Comparison of ENCODE assay signal across 13 cellular contexts in genomic region chr11:68341557-68342458, GRCh38. TPM values are rescaled to one million over a fixed set of nuclear protein-coding genes. Genes with fewer than 3 reads are reported as not detected.
DNase-seq lines count a peak whose midpoint lies in the region; ATAC-seq, FAIRE-seq and TF ChIP-seq lines count a peak whose summit lies in the region.
"Had no signal": no experiment of that assay in that cellular context is flagged by ENCODE, and none has a peak within 500 bp of the region (broad histone marks: within the 10 kb centered on the region; RNA-seq: fewer than 3 reads in every experiment).

No MANE protein-coding gene starts in this region.

- H3K27ac ChIP-seq in neural cell (ENCODE audit: low read length) (no peak overlapping the region), aorta (ENCODE audit: low read depth in 1 of 2, low read length in 2 of 2) (peak overlapping the region; percentile 29 to 79)

- H3K9me3 ChIP-seq in neural cell (ENCODE audit: low read length) (peaks cover 8% of the 10 kb centered on the region), aorta (ENCODE audit: control insufficient read depth, low read length) (no peaks in the 10 kb centered on the region)
- H3K9me3 ChIP-seq: MG63 had no signal

- H3K4me2 ChIP-seq in neural cell (ENCODE audit: low read length), result no peak overlapping the region

- H3K27me3 ChIP-seq in bronchial epithelial cell (ENCODE audit: control insufficient read depth, insufficient read depth, low read length) (no peaks in the 10 kb centered on the region), neural cell (ENCODE audit: insufficient read depth, low read depth, low read length) (no peaks in the 10 kb centered on the region), aorta (ENCODE audit: control insufficient read depth in 1 of 2, insufficient read depth in 2 of 2, low read length in 1 of 2) (no peaks in the 10 kb centered on the region)
- H3K27me3 ChIP-seq: MG63 had no signal

- no peak overlapping the region for H3K27ac Mint-ChIP-seq in natural killer cell
- no peak overlapping the region for H3K27ac Mint-ChIP-seq in natural killer cell treated with Interleukin-12 subunit alpha and Interleukin-12 subunit beta and Interleukin-15 and Interleukin-18, amount 100 ng/mL, for 72 hours

- H3K9me2 ChIP-seq in neural cell (ENCODE audit: insufficient read depth, low read length), result no peaks in the 10 kb centered on the region

- no peak for TF ChIP-seq EP300 in neural cell (conservative IDR thresholded peaks at IDR 0.05; ENCODE audit: poor library complexity, severe bottlenecking)

- peaks cover 26 to 34% of the 10 kb centered on the region in 2 donors for H3K4me1 Mint-ChIP-seq in natural killer cell
- H3K4me1 Mint-ChIP-seq in natural killer cell treated with Interleukin-12 subunit alpha and Interleukin-12 subunit beta and Interleukin-15 and Interleukin-18, amount 100 ng/mL, for 72 hours (ENCODE audit: low read depth in 2 of 2), result peaks cover 31 to 34% of the 10 kb centered on the region in 2 donors

- H3K36me3 ChIP-seq in bronchial epithelial cell (ENCODE audit: control insufficient read depth, insufficient read depth, low read length) (no peaks in the 10 kb centered on the region), neural cell (ENCODE audit: insufficient read depth, low read length) (no peaks in the 10 kb centered on the region), aorta (ENCODE audit: control insufficient read depth in 1 of 2, insufficient read depth in 2 of 2, low read length in 1 of 2) (no peaks in the 10 kb centered on the region)
- H3K36me3 ChIP-seq: MG63 had no signal

- no peak overlapping the region for H3K9ac ChIP-seq in neural cell (ENCODE audit: low read length)

- ATAC-seq in natural killer cell, result no peak
- ATAC-seq in natural killer cell treated with Interleukin-12 subunit alpha and Interleukin-12 subunit beta and Interleukin-15 and Interleukin-18, amount 100 ng/mL, for 72 hours, result no peak
- no peak for ATAC-seq in aorta (ENCODE audit: low FRiP score)

- H3F3A ChIP-seq in neural cell (ENCODE audit: insufficient read depth, low read length, poor library complexity, severe bottlenecking), result no peaks in the 10 kb centered on the region

- H3K27me3 Mint-ChIP-seq in natural killer cell (ENCODE audit: low read depth in 2 of 2), result peaks cover 9 to 12% of the 10 kb centered on the region in 2 donors
- H3K27me3 Mint-ChIP-seq in natural killer cell treated with Interleukin-12 subunit alpha and Interleukin-12 subunit beta and Interleukin-15 and Interleukin-18, amount 100 ng/mL, for 72 hours, result peaks cover 0 to 15% of the 10 kb centered on the region in 2 donors
- H3K27me3 Mint-ChIP-seq: activated CD4-positive, alpha-beta memory T cell treated with anti-CD3 and anti-CD28 coated beads, Interleukin-2, amount 10 ng/mL, durations not matched to agents 7 days and 5 days had no signal

- no peak for TF ChIP-seq RAD21 in neural cell (conservative IDR thresholded peaks at IDR 0.05)

- H3K79me2 ChIP-seq in neural cell (replicated peaks; ENCODE audit: insufficient read depth, low read length), result no peaks in the 10 kb centered on the region

- no peak overlapping the region for H3K4me3 ChIP-seq in bronchial epithelial cell (ENCODE audit: low read depth, low read length)
- no peak overlapping the region for H3K4me3 ChIP-seq in neural cell (ENCODE audit: low read length)
- H3K4me3 ChIP-seq in aorta (ENCODE audit: low read length in 2 of 2), result no peak overlapping the region
- no peak overlapping the region for H3K4me3 ChIP-seq in foreskin fibroblast (ENCODE audit: low read depth in 1 of 2, low read length in 2 of 2)

- intact Hi-C loops in natural killer cell (cut with micrococcal nuclease) (no loop called here), aorta (cut with DNase I) (no loop called here)

- 49 to 51% methylated on average over 21 of the region's 21 CpGs for WGBS in aorta, 2 donors

- H3K36me3 Mint-ChIP-seq in natural killer cell, result no peaks in the 10 kb centered on the region
- no peaks in the 10 kb centered on the region for H3K36me3 Mint-ChIP-seq in natural killer cell treated with Interleukin-12 subunit alpha and Interleukin-12 subunit beta and Interleukin-15 and Interleukin-18, amount 100 ng/mL, for 72 hours

- H3K9me3 Mint-ChIP-seq in natural killer cell, result no peaks in the 10 kb centered on the region
- no peaks in the 10 kb centered on the region for H3K9me3 Mint-ChIP-seq in natural killer cell treated with Interleukin-12 subunit alpha and Interleukin-12 subunit beta and Interleukin-15 and Interleukin-18, amount 100 ng/mL, for 72 hours

- FAIRE-seq in bronchial epithelial cell (lab: Jason Lieb, UNC), result no peak

- H3K4me3 Mint-ChIP-seq in natural killer cell, result peak overlapping the region; percentile 28
- H3K4me3 Mint-ChIP-seq in natural killer cell treated with Interleukin-12 subunit alpha and Interleukin-12 subunit beta and Interleukin-15 and Interleukin-18, amount 100 ng/mL, for 72 hours, result no peak overlapping the region

- DNase-seq in natural killer cell, result no peak
- no peak for DNase-seq in natural killer cell treated with Interleukin-12 subunit alpha and Interleukin-12 subunit beta and Interleukin-15 and Interleukin-18, amount 100 ng/mL, for 72 hours (ENCODE audit: low spot score)
- no peak for DNase-seq in bronchial epithelial cell (ENCODE audit: low read depth)
- no peak for DNase-seq in aorta
- no peak for DNase-seq in DMS79 treated with DMSO at 0.1 percent for 48 hours (lab: John Stamatoyannopoulos, UW)
- no peak for DNase-seq in pons (ENCODE audit: low spot score)
- DNase-seq in foreskin fibroblast, result no peak
- DNase-seq: activated CD4-positive, alpha-beta memory T cell treated with anti-CD3 and anti-CD28 coated beads, Interleukin-2, amount 10 ng/mL, durations not matched to agents 7 days and 5 days; C1 segment of cervical spinal cord; RPMI8226; stimulated activated naive CD4-positive, alpha-beta T cell treated with Interleukin-2 at 50 U/mL for 16 hours had no signal

- H4K20me1 ChIP-seq in neural cell (ENCODE audit: insufficient read depth), result no peaks in the 10 kb centered on the region

- H2AFZ ChIP-seq in neural cell (ENCODE audit: low read depth, low read length), result no peak overlapping the region

- TF ChIP-seq CTCF in natural killer cell (IDR thresholded peaks at IDR 0.05), result no peak
- peak; percentile 8 for TF ChIP-seq CTCF in bronchial epithelial cell (IDR thresholded peaks at IDR 0.05; ENCODE audit: insufficient read depth, low read length, severe bottlenecking)
- peak; percentile 17 for TF ChIP-seq CTCF in neural cell (IDR thresholded peaks at IDR 0.05; ENCODE audit: poor library complexity, severe bottlenecking)
- no peak for TF ChIP-seq CTCF in foreskin fibroblast (IDR thresholded peaks at IDR 0.05; ENCODE audit: low read depth, low read length)

- peaks cover 0 to 4% of the 10 kb centered on the region in 2 donors for H3K4me1 ChIP-seq in aorta (ENCODE audit: control insufficient read depth in 1 of 2, insufficient read depth in 2 of 2, low read length in 2 of 2)

TF ChIP-seq in neural cell, 6 proteins besides CTCF, POLR2A, EP300 and RAD21:
- no peak for TF ChIP-seq SMC3 (conservative IDR thresholded peaks at IDR 0.05; ENCODE audit: poor library complexity)
- TF ChIP-seq MXI1 (conservative IDR thresholded peaks at IDR 0.05; ENCODE audit: poor library complexity, severe bottlenecking), result no peak
- TF ChIP-seq REST (IDR thresholded peaks at IDR 0.05; ENCODE audit: borderline replicate concordance), result no peak
- no peak for TF ChIP-seq POLR2AphosphoS5 (IDR thresholded peaks at IDR 0.05)
TF ChIP-seq in neural cell: peak in this region for 0.

RNA-seq across cellular contexts. Expression of gene LRP5, which starts 29.4 kb away (rescaled TPM):
- total RNA-seq in natural killer cell, result 1 to 10 TPM in 1 of 3 donors, under 1 TPM in 2; 0.36 to 1.3 (median 0.89) TPM
- 1 to 10 TPM in 1 of 2 donors, under 1 TPM in 1; 0.93 to 2.1 TPM for total RNA-seq in natural killer cell treated with Interleukin-12 subunit alpha and Interleukin-12 subunit beta and Interleukin-15 and Interleukin-18, amount 100 ng/mL, for 72 hours
- total RNA-seq in bronchial epithelial cell, result 17.0 and 21.6 TPM in 2 replicates
- 3.0 and 5.3 TPM in 2 replicates for polyA plus RNA-seq in neural cell
- 14.0 and 16.8 TPM in 2 replicates for polyA minus RNA-seq in neural cell
- 100 to 1,000 TPM in 1 of 2 donors, 10 to 100 TPM in 1; 85.9 to 103 TPM for total RNA-seq in aorta
- 10 to 100 TPM; 23.9 to 53.2 TPM for polyA plus RNA-seq in aorta

Comparison
In these comparisons a context has a peak if more than half of its experiments do, and no peak if none do; other contexts are left out.
1. CTCF ChIP-seq: peak in bronchial epithelial cell (single experiment) and neural cell (single experiment); none in natural killer cell (single experiment) and foreskin fibroblast (single experiment).